Comparison of ENCODE assay signal across 8 cellular contexts in genomic region chr2:241508240-241508509, GRCh38. TPM values are rescaled to one million over a fixed set of nuclear protein-coding genes. Genes with fewer than 3 reads are reported as not detected.
DNase-seq lines count a peak whose midpoint lies in the region; ATAC-seq, FAIRE-seq and TF ChIP-seq lines count a peak whose summit lies in the region.

No MANE protein-coding gene starts in this region.

- H3K9me3 Mint-ChIP-seq in activated naive CD8-positive, alpha-beta T cell treated with anti-CD3 and anti-CD28 coated beads for 36 hours = no peaks in the 10 kb centered on the region

- DNase-seq in AG10803 (ENCODE audit: low read depth) (no peak), GM19239 (ENCODE audit: insufficient read length, low spot score) (peak; percentile 52), iPS-NIHi11 (ENCODE audit: low spot score) (peak; percentile 87), EL (no peak), NCI-H187 treated with DMSO at 0.1 percent for 48 hours (lab: John Stamatoyannopoulos, UW) (no peak)
- DNase-seq in activated naive CD8-positive, alpha-beta T cell treated with anti-CD3 and anti-CD28 coated beads for 36 hours = no peak
- no peak for DNase-seq in stimulated activated naive CD8-positive, alpha-beta T cell treated with anti-CD3 and anti-CD28 coated beads, Interleukin-15, Interleukin-2, amounts not matched to agents 100 U/mL and 50 U/mL, for 24 hours

- H3K4me1 Mint-ChIP-seq in activated naive CD8-positive, alpha-beta T cell treated with anti-CD3 and anti-CD28 coated beads for 36 hours = peaks cover 14% of the 10 kb centered on the region

- no peak for FAIRE-seq in GM19239 (lab: Jason Lieb, UNC)

- no peaks in the 10 kb centered on the region for H3K27me3 Mint-ChIP-seq in activated naive CD8-positive, alpha-beta T cell treated with anti-CD3 and anti-CD28 coated beads for 36 hours

- no peak for TF ChIP-seq CTCF in AG10803 (conservative IDR thresholded peaks at IDR 0.05; ENCODE audit: low read length)

- H3K27ac Mint-ChIP-seq in activated naive CD8-positive, alpha-beta T cell treated with anti-CD3 and anti-CD28 coated beads for 36 hours = no peak overlapping the region

- H3K4me3 ChIP-seq in AG10803 (ENCODE audit: low read length) = peak overlapping the region; percentile 80

- ATAC-seq in HG03457 (IDR thresholded peaks at IDR 0.05; ENCODE audit: unreplicated experiment) = peak; percentile 22
- peak; percentile 36 for ATAC-seq in stimulated activated naive CD8-positive, alpha-beta T cell treated with anti-CD3 and anti-CD28 coated beads, Interleukin-15, Interleukin-2, amounts not matched to agents 100 U/mL and 50 U/mL, for 24 hours

- H3K36me3 Mint-ChIP-seq in activated naive CD8-positive, alpha-beta T cell treated with anti-CD3 and anti-CD28 coated beads for 36 hours = no peaks in the 10 kb centered on the region

- peak overlapping the region; percentile 81 for H3K4me3 Mint-ChIP-seq in activated naive CD8-positive, alpha-beta T cell treated with anti-CD3 and anti-CD28 coated beads for 36 hours

RNA-seq across cellular contexts. Expression of gene STK25, which starts 0.2 kb away (rescaled TPM):
- 10 to 100 TPM; 86.2 to 87.7 TPM for total RNA-seq in activated naive CD8-positive, alpha-beta T cell treated with anti-CD3 and anti-CD28 coated beads for 36 hours

RNA-seq across cellular contexts. Expression of gene BOK, which starts 50.4 kb away (rescaled TPM):
- total RNA-seq in activated naive CD8-positive, alpha-beta T cell treated with anti-CD3 and anti-CD28 coated beads for 36 hours = under 1 TPM in 1 of 2 experiments, not detected in 1; 0.08 TPM

Comparison
In these comparisons a context has a peak if more than half of its experiments do, and no peak if none do; other contexts are left out.
1. DNase-seq: peak in GM19239 (single experiment) and iPS-NIHi11 (single experiment); none in AG10803 (single experiment), activated naive CD8-positive, alpha-beta T cell treated with anti-CD3 and anti-CD28 coated beads for 36 hours (single experiment), stimulated activated naive CD8-positive, alpha-beta T cell treated with anti-CD3 and anti-CD28 coated beads, Interleukin-15, Interleukin-2, amounts not matched to agents 100 U/mL and 50 U/mL, for 24 hours (single experiment), EL (single experiment) and NCI-H187 treated with DMSO at 0.1 percent for 48 hours (single experiment).